Comparison of ENCODE assay signal across 1 cellular context in the genomic region with DNA sequence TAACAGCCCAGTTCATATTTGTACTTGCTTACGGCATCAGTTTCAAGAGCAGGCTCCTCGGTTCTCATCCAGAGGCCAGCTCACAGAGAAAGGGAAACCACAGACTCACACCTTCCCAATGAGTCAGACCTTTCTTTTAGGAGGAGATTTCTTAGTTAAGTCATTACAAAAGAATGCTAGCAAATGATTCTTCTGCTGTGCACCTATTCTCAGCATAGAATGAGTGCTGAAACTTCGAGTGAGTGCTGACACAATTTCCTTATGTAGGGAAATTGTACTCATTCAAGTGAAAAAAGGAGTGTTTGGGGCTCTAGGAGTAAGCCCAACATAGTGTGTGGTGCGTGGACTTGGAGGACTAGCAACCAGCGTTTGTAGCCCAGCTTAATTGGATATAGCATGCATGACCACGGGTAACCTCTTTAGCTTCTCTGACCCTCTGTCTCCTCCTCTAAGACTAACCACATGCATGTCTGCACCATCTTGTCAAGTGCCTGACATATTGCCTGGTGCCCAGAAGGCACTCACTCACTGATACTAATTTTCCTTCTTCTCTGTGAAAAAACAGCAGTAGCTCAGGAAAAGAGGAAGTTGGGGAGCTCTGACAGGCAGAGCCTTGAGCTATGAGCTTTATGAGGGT.
TF ChIP-seq lines count a peak whose summit lies in the region.

No MANE protein-coding gene starts in this region.

TF ChIP-seq in GM12878, 131 proteins besides CTCF, POLR2A, EP300 and RAD21 (continued from another document):
- TF ChIP-seq PBX3 (IDR thresholded peaks at IDR 0.05; ENCODE audit: insufficient replicate concordance, low read depth, low read length): peak; percentile 58
- peak; percentile 34; the same call in 1 of the 2 replicates for TF ChIP-seq SMARCA5 (IDR thresholded peaks at IDR 0.05)
- TF ChIP-seq NBN (IDR thresholded peaks at IDR 0.05): peak; percentile 39; the same call in 1 of the 2 replicates
- TF ChIP-seq, protein P1, sequence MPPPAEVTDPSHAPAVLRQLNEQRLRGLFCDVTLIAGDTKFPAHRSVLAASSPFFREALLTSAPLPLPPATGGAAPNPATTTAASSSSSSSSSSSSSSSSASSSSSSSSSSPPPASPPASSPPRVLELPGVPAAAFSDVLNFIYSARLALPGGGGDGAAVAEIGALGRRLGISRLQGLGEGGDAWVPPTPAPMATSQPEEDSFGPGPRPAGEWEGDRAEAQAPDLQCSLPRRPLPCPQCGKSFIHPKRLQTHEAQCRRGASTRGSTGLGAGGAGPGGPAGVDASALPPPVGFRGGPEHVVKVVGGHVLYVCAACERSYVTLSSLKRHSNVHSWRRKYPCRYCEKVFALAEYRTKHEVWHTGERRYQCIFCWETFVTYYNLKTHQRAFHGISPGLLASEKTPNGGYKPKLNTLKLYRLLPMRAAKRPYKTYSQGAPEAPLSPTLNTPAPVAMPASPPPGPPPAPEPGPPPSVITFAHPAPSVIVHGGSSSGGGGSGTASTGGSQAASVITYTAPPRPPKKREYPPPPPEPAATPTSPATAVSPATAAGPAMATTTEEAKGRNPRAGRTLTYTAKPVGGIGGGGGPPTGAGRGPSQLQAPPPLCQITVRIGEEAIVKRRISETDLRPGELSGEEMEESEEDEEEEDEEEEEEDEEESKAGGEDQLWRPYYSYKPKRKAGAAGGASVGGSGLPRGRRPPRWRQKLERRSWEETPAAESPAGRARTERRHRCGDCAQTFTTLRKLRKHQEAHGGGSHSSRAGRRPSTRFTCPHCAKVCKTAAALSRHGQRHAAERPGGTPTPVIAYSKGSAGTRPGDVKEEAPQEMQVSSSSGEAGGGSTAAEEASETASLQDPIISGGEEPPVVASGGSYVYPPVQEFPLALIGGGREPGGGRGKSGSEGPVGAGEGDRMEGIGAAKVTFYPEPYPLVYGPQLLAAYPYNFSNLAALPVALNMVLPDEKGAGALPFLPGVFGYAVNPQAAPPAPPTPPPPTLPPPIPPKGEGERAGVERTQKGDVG (CRISPR knock-in tag; IDR thresholded peaks at IDR 0.05): no peak
- TF ChIP-seq IKZF1 (conservative IDR thresholded peaks at IDR 0.05): peak; percentile 94
- TF ChIP-seq RUNX3 (IDR thresholded peaks at IDR 0.05; ENCODE audit: low read length): no peak
- TF ChIP-seq ASH2L (IDR thresholded peaks at IDR 0.05; ENCODE audit: borderline replicate concordance, low read depth): no peak
- no peak for TF ChIP-seq CHD4 (IDR thresholded peaks at IDR 0.05)
- TF ChIP-seq RBBP5 (conservative IDR thresholded peaks at IDR 0.05): no peak
- peak; percentile 87 for TF ChIP-seq RELB (IDR thresholded peaks at IDR 0.05; ENCODE audit: low read depth)
- TF ChIP-seq RELA (IDR thresholded peaks at IDR 0.05; ENCODE audit: borderline replicate concordance, partially characterized antibody): peak; percentile 25
- TF ChIP-seq BHLHE40 (IDR thresholded peaks at IDR 0.05; ENCODE audit: borderline replicate concordance in 1 of 2, low read depth in 2 of 2, low read length in 1 of 2): peak; percentile 56 to 81
- TF ChIP-seq SPI1 (IDR thresholded peaks at IDR 0.05; ENCODE audit: borderline replicate concordance, insufficient read depth, low read depth, low read length): peak; percentile 70; the same call in 1 of the 2 replicates
- no peak for TF ChIP-seq SIN3A (IDR thresholded peaks at IDR 0.05; ENCODE audit: low read depth, low read length)
- no peak for TF ChIP-seq SUPT20H (IDR thresholded peaks at IDR 0.05; ENCODE audit: borderline replicate concordance, control insufficient read depth, low read depth, low read length)
- no peak for TF ChIP-seq ZBTB40 (IDR thresholded peaks at IDR 0.05; ENCODE audit: borderline replicate concordance)
- TF ChIP-seq, protein P2, sequence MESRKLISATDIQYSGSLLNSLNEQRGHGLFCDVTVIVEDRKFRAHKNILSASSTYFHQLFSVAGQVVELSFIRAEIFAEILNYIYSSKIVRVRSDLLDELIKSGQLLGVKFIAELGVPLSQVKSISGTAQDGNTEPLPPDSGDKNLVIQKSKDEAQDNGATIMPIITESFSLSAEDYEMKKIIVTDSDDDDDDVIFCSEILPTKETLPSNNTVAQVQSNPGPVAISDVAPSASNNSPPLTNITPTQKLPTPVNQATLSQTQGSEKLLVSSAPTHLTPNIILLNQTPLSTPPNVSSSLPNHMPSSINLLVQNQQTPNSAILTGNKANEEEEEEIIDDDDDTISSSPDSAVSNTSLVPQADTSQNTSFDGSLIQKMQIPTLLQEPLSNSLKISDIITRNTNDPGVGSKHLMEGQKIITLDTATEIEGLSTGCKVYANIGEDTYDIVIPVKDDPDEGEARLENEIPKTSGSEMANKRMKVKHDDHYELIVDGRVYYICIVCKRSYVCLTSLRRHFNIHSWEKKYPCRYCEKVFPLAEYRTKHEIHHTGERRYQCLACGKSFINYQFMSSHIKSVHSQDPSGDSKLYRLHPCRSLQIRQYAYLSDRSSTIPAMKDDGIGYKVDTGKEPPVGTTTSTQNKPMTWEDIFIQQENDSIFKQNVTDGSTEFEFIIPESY (IDR thresholded peaks at IDR 0.05): no peak
- TF ChIP-seq BCL3 (IDR thresholded peaks at IDR 0.05; ENCODE audit: borderline replicate concordance, insufficient read depth, low read depth, low read length, poor library complexity, severe bottlenecking): peak; percentile 77
- TF ChIP-seq YY1 (IDR thresholded peaks at IDR 0.05; ENCODE audit: low read depth, low read length): 0 out of 2 replicates have a peak, but pooled peaks have one; percentile 33
- TF ChIP-seq RCOR1 (conservative IDR thresholded peaks at IDR 0.05; ENCODE audit: low read depth, low read length): no peak
- TF ChIP-seq MTA2 (IDR thresholded peaks at IDR 0.05; ENCODE audit: low read depth): peak; percentile 73
- TF ChIP-seq, protein P3, sequence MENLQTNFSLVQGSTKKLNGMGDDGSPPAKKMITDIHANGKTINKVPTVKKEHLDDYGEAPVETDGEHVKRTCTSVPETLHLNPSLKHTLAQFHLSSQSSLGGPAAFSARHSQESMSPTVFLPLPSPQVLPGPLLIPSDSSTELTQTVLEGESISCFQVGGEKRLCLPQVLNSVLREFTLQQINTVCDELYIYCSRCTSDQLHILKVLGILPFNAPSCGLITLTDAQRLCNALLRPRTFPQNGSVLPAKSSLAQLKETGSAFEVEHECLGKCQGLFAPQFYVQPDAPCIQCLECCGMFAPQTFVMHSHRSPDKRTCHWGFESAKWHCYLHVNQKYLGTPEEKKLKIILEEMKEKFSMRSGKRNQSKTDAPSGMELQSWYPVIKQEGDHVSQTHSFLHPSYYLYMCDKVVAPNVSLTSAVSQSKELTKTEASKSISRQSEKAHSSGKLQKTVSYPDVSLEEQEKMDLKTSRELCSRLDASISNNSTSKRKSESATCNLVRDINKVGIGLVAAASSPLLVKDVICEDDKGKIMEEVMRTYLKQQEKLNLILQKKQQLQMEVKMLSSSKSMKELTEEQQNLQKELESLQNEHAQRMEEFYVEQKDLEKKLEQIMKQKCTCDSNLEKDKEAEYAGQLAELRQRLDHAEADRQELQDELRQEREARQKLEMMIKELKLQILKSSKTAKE (IDR thresholded peaks at IDR 0.05; ENCODE audit: low read depth, poor library complexity, severe bottlenecking): peak; percentile 99
- TF ChIP-seq ZNF217 (IDR thresholded peaks at IDR 0.05): peak; percentile 28; the same call in 1 of the 2 replicates
- no peak for TF ChIP-seq SREBF1 (IDR thresholded peaks at IDR 0.05; ENCODE audit: low read length)
- TF ChIP-seq, protein P4, sequence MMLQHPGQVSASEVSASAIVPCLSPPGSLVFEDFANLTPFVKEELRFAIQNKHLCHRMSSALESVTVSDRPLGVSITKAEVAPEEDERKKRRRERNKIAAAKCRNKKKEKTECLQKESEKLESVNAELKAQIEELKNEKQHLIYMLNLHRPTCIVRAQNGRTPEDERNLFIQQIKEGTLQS (IDR thresholded peaks at IDR 0.05; ENCODE audit: borderline replicate concordance, extremely low read depth, low read depth, low read length): no peak
- peak; percentile 90 for TF ChIP-seq JUNB (IDR thresholded peaks at IDR 0.05)
- no peak for TF ChIP-seq USF2 (IDR thresholded peaks at IDR 0.05; ENCODE audit: borderline replicate concordance, low read depth, low read length)
- TF ChIP-seq NR2F1 (conservative IDR thresholded peaks at IDR 0.05): peak; percentile 52
- TF ChIP-seq NFYA (IDR thresholded peaks at IDR 0.05; ENCODE audit: borderline replicate concordance, low read depth, low read length): no peak
- TF ChIP-seq BCL11A (IDR thresholded peaks at IDR 0.05; ENCODE audit: low read depth, low read length): peak; percentile 53; the same call in 1 of the 2 replicates
- 0 out of 2 replicates have a peak, but pooled peaks have one; percentile 4 for TF ChIP-seq ZNF24 (IDR thresholded peaks at IDR 0.05)
- peak; percentile 70; the same call in 1 of the 2 replicates for TF ChIP-seq DPF2 (IDR thresholded peaks at IDR 0.05)
- TF ChIP-seq PAX8 (IDR thresholded peaks at IDR 0.05): no peak
- TF ChIP-seq FOXM1 (IDR thresholded peaks at IDR 0.05; ENCODE audit: low read depth, low read length): no peak
- no peak for TF ChIP-seq HCFC1 (IDR thresholded peaks at IDR 0.05; ENCODE audit: low read length)
- no peak for TF ChIP-seq MXI1 (IDR thresholded peaks at IDR 0.05; ENCODE audit: low read depth, low read length)
- no peak for TF ChIP-seq ZSCAN29 (IDR thresholded peaks at IDR 0.05)
- TF ChIP-seq POLR2AphosphoS5 (IDR thresholded peaks at IDR 0.05; ENCODE audit: low read length): 0 out of 2 replicates have a peak, but pooled peaks have one; percentile 50
- no peak for TF ChIP-seq FOXK2 (IDR thresholded peaks at IDR 0.05)
